Comparison of ENCODE assay signal across 8 cellular contexts in the genomic region with DNA sequence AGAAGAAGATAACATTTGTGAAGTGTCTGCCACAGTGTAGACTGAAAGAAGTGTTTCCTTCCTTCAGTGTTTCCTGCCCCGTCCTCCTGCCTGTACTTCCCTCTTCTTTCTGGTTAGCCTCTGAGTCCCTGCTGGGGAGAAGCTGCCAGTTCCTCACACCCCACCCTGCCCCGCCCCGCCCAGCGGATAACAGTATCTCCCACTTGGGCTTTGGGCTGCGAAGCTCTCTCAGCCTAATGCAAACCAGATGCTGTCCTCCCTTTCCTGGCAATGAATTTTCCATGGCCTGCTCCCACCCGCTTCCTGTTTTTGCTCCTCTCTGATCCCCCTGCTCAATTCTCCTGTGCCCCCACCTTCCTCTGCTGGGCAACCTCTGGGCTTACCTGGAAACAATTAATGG. TPM values are rescaled to one million over a fixed set of nuclear protein-coding genes. Genes with fewer than 3 reads are reported as not detected.
A peak's percentile ranks its signal among the peaks of the same experiment; 100 is the strongest.
DNase-seq lines count a peak whose midpoint lies in the region; ATAC-seq, FAIRE-seq and TF ChIP-seq lines count a peak whose summit lies in the region.

No MANE protein-coding gene starts in this region.

- H3K4me3 ChIP-seq in K562: no peak overlapping the region

- H3K36me3 ChIP-seq in K562 (ENCODE audit: control insufficient read depth, insufficient read depth, low read length): no peaks in the 10 kb centered on the region

- BruUV-seq in K562 (replicated peaks; lab: Mats Ljungman, UMichigan): no TSS peak

- no peak for TF ChIP-seq CTCF in K562 (IDR thresholded peaks at IDR 0.05 in 2 of 3, conservative IDR thresholded peaks at IDR 0.05 in 1 of 3; ENCODE audit: insufficient read depth in 2 of 3, low read depth in 1 of 3, low read length in 3 of 3)

- no peak for FAIRE-seq in K562 (lab: Jason Lieb, UNC)

- no peaks in the 10 kb centered on the region for H4K20me1 ChIP-seq in K562 (replicated peaks; ENCODE audit: control insufficient read depth, insufficient read depth, low read length)

- H3K4me2 ChIP-seq in K562 (ENCODE audit: insufficient read depth, low read length): peak overlapping the region; percentile 66

- no peak for TF ChIP-seq RAD21 in K562 (CRISPR knock-in tag; conservative IDR thresholded peaks at IDR 0.05 in 1 of 2, IDR thresholded peaks at IDR 0.05 in 1 of 2)

- no peaks in the 10 kb centered on the region for H3K9me1 ChIP-seq in K562 (ENCODE audit: control insufficient read depth, insufficient read depth, low read length)

- H3K27ac ChIP-seq in K562 (ENCODE audit: extremely low read depth, low read depth, low read length) (peak overlapping the region; percentile 45; the same call in 2 of the 3 replicates), temporal lobe (ENCODE audit: low read depth, low read length) (peak overlapping the region; percentile 27)

- CTCF ChIA-PET in K562 (lab: Yijun Ruan, JAX; ENCODE audit: low intra/inter-chr PET ratio): interaction anchor here (0.7 kb wide), 1 partner anchor 209 kb away, joined by 3 read pairs; no protein-coding TSS in a partner anchor

- no peaks in the 10 kb centered on the region for H3K27me3 ChIP-seq in K562 (ENCODE audit: control insufficient read depth in 2 of 2, insufficient read depth in 2 of 2, low read length in 2 of 2)

- H3K9ac ChIP-seq in K562 (ENCODE audit: insufficient read depth in 1 of 2, low read depth in 2 of 2, low read length in 2 of 2): peak overlapping the region; percentile 5 to 79; a peak in 1 of 4 replicates

- POLR2A ChIA-PET in K562 (lab: Yijun Ruan, JAX): interaction anchor here (0.6 to 3.6 kb wide), 11 partner anchors 9 to 1830 kb away, joined by 3 to 17 read pairs (median 4); a partner anchor contains a TSS

- intact Hi-C loops in K562 (cut with micrococcal nuclease): no loop called here

- peak; percentile 2; the same call in 1 of the 2 replicates for TF ChIP-seq EP300 in K562 (IDR thresholded peaks at IDR 0.05; ENCODE audit: low read length)

- H3K9me3 ChIP-seq in K562 (replicated peaks; ENCODE audit: control insufficient read depth, insufficient read depth, low read depth, low read length): no peaks in the 10 kb centered on the region

- TF ChIP-seq POLR2A in K562 (conservative IDR thresholded peaks at IDR 0.05): no peak

- H3K79me2 ChIP-seq in K562 (ENCODE audit: control insufficient read depth, insufficient read depth, low read length): peaks cover 25% of the 10 kb centered on the region

- ATAC-seq in K562 (peak; percentile 42), left lobe of liver (peak; percentile 51), HG03108 (IDR thresholded peaks at IDR 0.05; ENCODE audit: unreplicated experiment) (no peak)

- in situ Hi-C loops in K562 (cut with MboI) (no loop called here), G401 (cut with HindIII; ENCODE audit: low sequenced_read_pairs) (no loop called here)

- DNase-seq in HS-5 (ENCODE audit: low read depth) (peak; percentile 9), K562 (ENCODE audit: extremely low read depth in 1 of 4, low spot score in 3 of 4) (peak; percentile 67 to 88 (median 73)), left lobe of liver (ENCODE audit: low spot score) (peak; percentile 48), G401 (ENCODE audit: low spot score) (no peak), GM19240 (ENCODE audit: insufficient read length, low spot score) (no peak)
- DNase-seq in NK-92 treated with Interleukin-12 subunit alpha and Interleukin-12 subunit beta, amount 100 ng/mL, for 24 hours (lab: John Stamatoyannopoulos, UW): no peak

- H2AFZ ChIP-seq in K562 (ENCODE audit: low read depth, low read length): peak overlapping the region; percentile 69

- peaks cover 49 to 68% of the 10 kb centered on the region in 2 experiments for H3K4me1 ChIP-seq in K562 (replicated peaks in 1 of 2; ENCODE audit: control insufficient read depth in 2 of 2, insufficient read depth in 2 of 2, low read length in 2 of 2)

- 2% methylated on average over 6 of the region's 6 CpGs for WGBS in K562 (ENCODE audit: insufficient coverage, low coverage, missing lambda C conversion rate)

RNA-seq across cellular contexts. Expression of a gene that starts 5.2 kb away (rescaled TPM):
- 21.2 and 46.4 TPM in 2 replicates for total RNA-seq in K562 (2011; cell fraction: chromatin; rRNA removed; ENCODE audit: low replicate concordance)
- 27.3 and 33.0 TPM in 2 replicates for total RNA-seq in K562 (2011; cell fraction: nucleolus; rRNA removed)
- 19.3 and 24.0 TPM in 2 replicates for total RNA-seq in K562 (2011; cell fraction: nucleoplasm; rRNA removed)
- total RNA-seq in K562 (2014; rRNA removed) (17.6 and 19.8 TPM in 2 replicates), K562 (2014; rRNA removed; fragmentation: Illumina TruSeq; extraction: Trizol) (2.0 and 3.7 TPM in 2 replicates), K562 (2015; rRNA removed; fragmentation: Illumina TruSeq; extraction: Trizol) (8.9 and 10.3 TPM in 2 replicates), K562 (2021) (42.6 and 46.2 TPM in 2 replicates), left lobe of liver (4.0 TPM), temporal lobe (3.7 TPM)
- polyA plus RNA-seq in K562 (2011; rRNA removed) (15.5 and 17.7 TPM in 2 replicates), K562 (2014; fragmentation: Illumina TruSeq; extraction: Trizol) (25.1 and 31.8 TPM in 2 replicates), K562 (2014; fragmentation: Nextera tagmentation; extraction: Ambion mirVana) (under 1 TPM; 0.15 to 0.25 TPM), K562 (2014; rRNA removed) (28.2 and 29.7 TPM in 2 replicates)
- 18.3 and 41.7 TPM in 2 replicates for polyA plus RNA-seq in K562 (2011; cell fraction: cytosol; rRNA removed)
- polyA plus RNA-seq in K562 (2011; cell fraction: nucleus; rRNA removed): 25.8 and 42.6 TPM in 2 replicates
- polyA plus RNA-seq in K562 (2012): 15.9 and 29.1 TPM in 2 replicates
- polyA minus RNA-seq in K562 (2011; rRNA and poly(A)+ RNA removed): 6.1 and 11.2 TPM in 2 replicates
- polyA minus RNA-seq in K562 (2011; cell fraction: cytosol; rRNA and poly(A)+ RNA removed): 22.8 and 26.0 TPM in 2 replicates
- 13.3 and 13.9 TPM in 2 replicates for polyA minus RNA-seq in K562 (2011; cell fraction: nucleus; rRNA and poly(A)+ RNA removed)
- total RNA-seq in G401 (2014; rRNA removed; shearing (Covaris generic)): 12.4 and 19.0 TPM in 2 replicates

RNA-seq across cellular contexts. Expression of a gene that starts 27.6 kb away (rescaled TPM):
- 4.5 and 6.1 TPM in 2 replicates for total RNA-seq in K562 (2011; cell fraction: chromatin; rRNA removed; ENCODE audit: low replicate concordance)
- 4.7 and 5.5 TPM in 2 replicates for total RNA-seq in K562 (2011; cell fraction: nucleolus; rRNA removed)
- 4.4 and 5.5 TPM in 2 replicates for total RNA-seq in K562 (2011; cell fraction: nucleoplasm; rRNA removed)
- total RNA-seq in K562 (2014; rRNA removed) (0.36 and 0.61 TPM in 2 replicates), K562 (2014; rRNA removed; fragmentation: Illumina TruSeq; extraction: Trizol) (0.35 and 0.40 TPM in 2 replicates), K562 (2015; rRNA removed; fragmentation: Illumina TruSeq; extraction: Trizol) (0.07 and 0.11 TPM in 2 replicates), K562 (2021) (0.85 and 1.0 TPM in 2 replicates), left lobe of liver (0.63 TPM), temporal lobe (0.49 TPM)
- polyA plus RNA-seq in K562 (2011; rRNA removed) (0.22 and 0.49 TPM in 2 replicates), K562 (2014; fragmentation: Illumina TruSeq; extraction: Trizol) (0.73 and 0.86 TPM in 2 replicates), K562 (2014; fragmentation: Nextera tagmentation; extraction: Ambion mirVana) (under 1 TPM; 0.27 to 0.62 TPM), K562 (2014; rRNA removed) (1.3 TPM in 2 replicates)
- polyA plus RNA-seq in K562 (2011; cell fraction: cytosol; rRNA removed): 0.15 and 0.35 TPM in 2 replicates
- 1.4 and 1.9 TPM in 2 replicates for polyA plus RNA-seq in K562 (2011; cell fraction: nucleus; rRNA removed)
- polyA plus RNA-seq in K562 (2012): 1.0 and 15.0 TPM in 2 replicates
- polyA minus RNA-seq in K562 (2011; rRNA and poly(A)+ RNA removed): 0.28 and 0.66 TPM in 2 replicates
- polyA minus RNA-seq in K562 (2011; cell fraction: cytosol; rRNA and poly(A)+ RNA removed): not detected in 2 replicates
- 0.67 and 2.3 TPM in 2 replicates for polyA minus RNA-seq in K562 (2011; cell fraction: nucleus; rRNA and poly(A)+ RNA removed)
- total RNA-seq in G401 (2014; rRNA removed; shearing (Covaris generic)): 0.10 and 0.18 TPM in 2 replicates

RNA-seq across cellular contexts. Expression of a gene that starts 31.2 kb away (rescaled TPM):
- 196 and 689 TPM in 2 replicates for total RNA-seq in K562 (2011; cell fraction: chromatin; rRNA removed; ENCODE audit: low replicate concordance)
- total RNA-seq in K562 (2011; cell fraction: nucleolus; rRNA removed): 626 and 786 TPM in 2 replicates
- 287 and 362 TPM in 2 replicates for total RNA-seq in K562 (2011; cell fraction: nucleoplasm; rRNA removed)
- 92.7 and 125 TPM in 2 replicates for total RNA-seq in K562 (2014; rRNA removed)
- 18.6 and 32.4 TPM in 2 replicates for total RNA-seq in K562 (2014; rRNA removed; fragmentation: Illumina TruSeq; extraction: Trizol)
- total RNA-seq in K562 (2015; rRNA removed; fragmentation: Illumina TruSeq; extraction: Trizol): 55.1 and 55.3 TPM in 2 replicates
- total RNA-seq in K562 (2021): 105 and 106 TPM in 2 replicates
- polyA plus RNA-seq in K562 (2011; rRNA removed): 148 and 226 TPM in 2 replicates
- polyA plus RNA-seq in K562 (2011; cell fraction: cytosol; rRNA removed): 155 and 315 TPM in 2 replicates
- polyA plus RNA-seq in K562 (2011; cell fraction: nucleus; rRNA removed): 2,057 and 2,412 TPM in 2 replicates
- 65.8 and 82.0 TPM in 2 replicates for polyA plus RNA-seq in K562 (2012)
- polyA plus RNA-seq in K562 (2014; fragmentation: Illumina TruSeq; extraction: Trizol): 92.0 and 101 TPM in 2 replicates
- 1 to 10 TPM in 1 of 2 experiments, under 1 TPM in 1; 0.97 to 3.3 TPM for polyA plus RNA-seq in K562 (2014; fragmentation: Nextera tagmentation; extraction: Ambion mirVana)
- polyA plus RNA-seq in K562 (2014; rRNA removed): 133 and 139 TPM in 2 replicates
- 33.8 and 64.4 TPM in 2 replicates for polyA minus RNA-seq in K562 (2011; rRNA and poly(A)+ RNA removed)
- 109 and 120 TPM in 2 replicates for polyA minus RNA-seq in K562 (2011; cell fraction: cytosol; rRNA and poly(A)+ RNA removed)
- polyA minus RNA-seq in K562 (2011; cell fraction: nucleus; rRNA and poly(A)+ RNA removed): 200 TPM in 2 replicates
- 15.0 TPM for total RNA-seq in left lobe of liver
- total RNA-seq in temporal lobe: 40.6 TPM
- total RNA-seq in G401 (2014; rRNA removed; shearing (Covaris generic)): 44.4 and 47.1 TPM in 2 replicates

RNA-seq across cellular contexts. Expression of a gene that starts 44.9 kb away (rescaled TPM):
- total RNA-seq in K562 (2011; cell fraction: chromatin; rRNA removed; ENCODE audit: low replicate concordance): 340 and 424 TPM in 2 replicates
- total RNA-seq in K562 (2011; cell fraction: nucleolus; rRNA removed): 235 and 254 TPM in 2 replicates
- 466 and 809 TPM in 2 replicates for total RNA-seq in K562 (2011; cell fraction: nucleoplasm; rRNA removed)
- total RNA-seq in K562 (2014; rRNA removed) (542 and 714 TPM in 2 replicates), K562 (2014; rRNA removed; fragmentation: Illumina TruSeq; extraction: Trizol) (854 and 941 TPM in 2 replicates), K562 (2015; rRNA removed; fragmentation: Illumina TruSeq; extraction: Trizol) (794 and 802 TPM in 2 replicates), K562 (2021) (1,987 and 1,991 TPM in 2 replicates), left lobe of liver (938 TPM), temporal lobe (649 TPM)
- polyA plus RNA-seq in K562 (2011; rRNA removed) (692 and 749 TPM in 2 replicates), K562 (2014; fragmentation: Illumina TruSeq; extraction: Trizol) (2,369 and 3,146 TPM in 2 replicates), K562 (2014; fragmentation: Nextera tagmentation; extraction: Ambion mirVana) (100 to 1,000 TPM; 370 to 426 TPM), K562 (2014; rRNA removed) (1,104 and 1,916 TPM in 2 replicates)
- 753 and 1,113 TPM in 2 replicates for polyA plus RNA-seq in K562 (2011; cell fraction: cytosol; rRNA removed)
- 360 and 464 TPM in 2 replicates for polyA plus RNA-seq in K562 (2011; cell fraction: nucleus; rRNA removed)
- polyA plus RNA-seq in K562 (2012): 2,840 and 5,114 TPM in 2 replicates
- polyA minus RNA-seq in K562 (2011; rRNA and poly(A)+ RNA removed): 797 and 971 TPM in 2 replicates
- polyA minus RNA-seq in K562 (2011; cell fraction: cytosol; rRNA and poly(A)+ RNA removed): 687 and 1,035 TPM in 2 replicates
- polyA minus RNA-seq in K562 (2011; cell fraction: nucleus; rRNA and poly(A)+ RNA removed): 101 and 228 TPM in 2 replicates
- 588 and 699 TPM in 2 replicates for total RNA-seq in G401 (2014; rRNA removed; shearing (Covaris generic))

Comparison
In these comparisons a context has a peak if more than half of its experiments do, and no peak if none do; other contexts are left out.
1. DNase-seq: peak in HS-5 (single experiment), K562 (4 of 4) and left lobe of liver (single experiment); none in G401 (single experiment), GM19240 (single experiment) and NK-92 treated with Interleukin-12 subunit alpha and Interleukin-12 subunit beta, amount 100 ng/mL, for 24 hours (single experiment).